Comparison of ENCODE assay signal across 1 cellular context in genomic region chr15:84598993-84599392, GRCh38.
A peak's percentile ranks its signal among the peaks of the same experiment; 100 is the strongest.
TF ChIP-seq lines count a peak whose summit lies in the region.

No MANE protein-coding gene starts in this region.

TF ChIP-seq in K562, 482 proteins besides CTCF, POLR2A, EP300 and RAD21 (continued from another document):
- TF ChIP-seq, protein P1, sequence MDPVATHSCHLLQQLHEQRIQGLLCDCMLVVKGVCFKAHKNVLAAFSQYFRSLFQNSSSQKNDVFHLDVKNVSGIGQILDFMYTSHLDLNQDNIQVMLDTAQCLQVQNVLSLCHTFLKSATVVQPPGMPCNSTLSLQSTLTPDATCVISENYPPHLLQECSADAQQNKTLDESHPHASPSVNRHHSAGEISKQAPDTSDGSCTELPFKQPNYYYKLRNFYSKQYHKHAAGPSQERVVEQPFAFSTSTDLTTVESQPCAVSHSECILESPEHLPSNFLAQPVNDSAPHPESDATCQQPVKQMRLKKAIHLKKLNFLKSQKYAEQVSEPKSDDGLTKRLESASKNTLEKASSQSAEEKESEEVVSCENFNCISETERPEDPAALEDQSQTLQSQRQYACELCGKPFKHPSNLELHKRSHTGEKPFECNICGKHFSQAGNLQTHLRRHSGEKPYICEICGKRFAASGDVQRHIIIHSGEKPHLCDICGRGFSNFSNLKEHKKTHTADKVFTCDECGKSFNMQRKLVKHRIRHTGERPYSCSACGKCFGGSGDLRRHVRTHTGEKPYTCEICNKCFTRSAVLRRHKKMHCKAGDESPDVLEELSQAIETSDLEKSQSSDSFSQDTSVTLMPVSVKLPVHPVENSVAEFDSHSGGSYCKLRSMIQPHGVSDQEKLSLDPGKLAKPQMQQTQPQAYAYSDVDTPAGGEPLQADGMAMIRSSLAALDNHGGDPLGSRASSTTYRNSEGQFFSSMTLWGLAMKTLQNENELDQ (CRISPR knock-in tag; IDR thresholded peaks at IDR 0.05; ENCODE audit: borderline replicate concordance) = no peak
- TF ChIP-seq GTF2F1 (IDR thresholded peaks at IDR 0.05; ENCODE audit: low read depth, low read length) (no peak), RHOXF2B (CRISPR knock-in tag; conservative IDR thresholded peaks at IDR 0.05) (no peak), ZSCAN29 (IDR thresholded peaks at IDR 0.05) (no peak), XRCC5 (IDR thresholded peaks at IDR 0.05; ENCODE audit: low read depth, low read length) (no peak), NCOA2 (IDR thresholded peaks at IDR 0.05; ENCODE audit: partially characterized antibody in 2 of 2) (no peak), ZNF23 (CRISPR knock-in tag; IDR thresholded peaks at IDR 0.05) (no peak), ZNF175 (CRISPR knock-in tag; IDR thresholded peaks at IDR 0.05; ENCODE audit: low read depth) (no peak), TCF3 (CRISPR knock-in tag; IDR thresholded peaks at IDR 0.05) (no peak), FOXA3 (CRISPR knock-in tag; conservative IDR thresholded peaks at IDR 0.05 in 1 of 2, IDR thresholded peaks at IDR 0.05 in 1 of 2) (no peak), MEIS2 (IDR thresholded peaks at IDR 0.05; ENCODE audit: partially characterized antibody) (no peak), ARID2 (IDR thresholded peaks at IDR 0.05) (peak; percentile 52; the same call in 1 of the 2 replicates), ZNF445 (CRISPR knock-in tag; IDR thresholded peaks at IDR 0.05; ENCODE audit: low read depth) (no peak)
- TF ChIP-seq, protein P2, sequence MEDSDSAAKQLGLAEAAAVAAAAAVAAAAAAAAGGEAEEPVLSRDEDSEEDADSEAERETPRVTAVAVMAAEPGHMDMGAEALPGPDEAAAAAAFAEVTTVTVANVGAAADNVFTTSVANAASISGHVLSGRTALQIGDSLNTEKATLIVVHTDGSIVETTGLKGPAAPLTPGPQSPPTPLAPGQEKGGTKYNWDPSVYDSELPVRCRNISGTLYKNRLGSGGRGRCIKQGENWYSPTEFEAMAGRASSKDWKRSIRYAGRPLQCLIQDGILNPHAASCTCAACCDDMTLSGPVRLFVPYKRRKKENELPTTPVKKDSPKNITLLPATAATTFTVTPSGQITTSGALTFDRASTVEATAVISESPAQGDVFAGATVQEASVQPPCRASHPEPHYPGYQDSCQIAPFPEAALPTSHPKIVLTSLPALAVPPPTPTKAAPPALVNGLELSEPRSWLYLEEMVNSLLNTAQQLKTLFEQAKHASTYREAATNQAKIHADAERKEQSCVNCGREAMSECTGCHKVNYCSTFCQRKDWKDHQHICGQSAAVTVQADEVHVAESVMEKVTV (CRISPR knock-in tag; IDR thresholded peaks at IDR 0.05) = peak; percentile 61; the same call in 1 of the 2 replicates
